ENCODE assay signal across 35 cellular contexts in genomic region chr20:48162621-48163020, GRCh38.
"Had no signal": no experiment of that assay in that cellular context is flagged by ENCODE, and none has a peak within 500 bp of the region (broad histone marks: within the 10 kb centered on the region; RNA-seq: fewer than 3 reads in every experiment).

No MANE protein-coding gene starts in this region.

- H3K36me3 Mint-ChIP-seq: activated CD4-positive, alpha-beta memory T cell treated with anti-CD3 and anti-CD28 coated beads for 36 hours; activated CD8-positive, alpha-beta memory T cell treated with anti-CD3 and anti-CD28 coated beads, Interleukin-2, amount 10 ng/mL, durations not matched to agents 7 days and 5 days; activated naive CD4-positive, alpha-beta T cell treated with anti-CD3 and anti-CD28 coated beads, Interleukin-2, amount 50 U/mL, for 24 hours; activated naive CD8-positive, alpha-beta T cell treated with anti-CD3 and anti-CD28 coated beads for 36 hours; brain; T-cell had no signal

- H3K9me3 ChIP-seq: adrenal gland, breast epithelium, colonic mucosa had no signal

- FAIRE-seq: endometrium, endothelial cell of umbilical vein, frontal cortex had no signal

- H3K27me3 Mint-ChIP-seq: activated naive CD8-positive, alpha-beta T cell treated with anti-CD3 and anti-CD28 coated beads for 36 hours had no signal

- H3K27ac Mint-ChIP-seq: activated CD4-positive, alpha-beta memory T cell treated with anti-CD3 and anti-CD28 coated beads for 36 hours; activated CD4-positive, alpha-beta T cell treated with anti-CD3 and anti-CD28 coated beads for 36 hours; activated CD4-positive, alpha-beta T cell treated with anti-CD3 and anti-CD28 coated beads, Interleukin-2, amount 10 ng/mL, durations not matched to agents 24 days and 14 days; activated CD8-positive, alpha-beta memory T cell treated with anti-CD3 and anti-CD28 coated beads, Interleukin-2, amount 10 ng/mL, durations not matched to agents 7 days and 5 days; activated CD8-positive, alpha-beta T cell treated with anti-CD3 and anti-CD28 coated beads, Interleukin-2, amount 10 ng/mL, durations not matched to agents 7 days and 5 days; activated naive CD4-positive, alpha-beta T cell treated with anti-CD3 and anti-CD28 coated beads for 36 hours; activated naive CD4-positive, alpha-beta T cell treated with anti-CD3 and anti-CD28 coated beads, Interleukin-2, amount 50 U/mL, for 24 hours; activated naive CD8-positive, alpha-beta T cell treated with anti-CD3 and anti-CD28 coated beads for 36 hours; activated naive CD8-positive, alpha-beta T cell treated with anti-CD3 and anti-CD28 coated beads, Interleukin-2, amount 50 U/mL, for 24 hours; activated T-helper 1 cell treated with anti-CD3 and anti-CD28 coated beads, Interleukin-12 subunit alpha, Interleukin-12 subunit beta, Interleukin-2, Interleukin-4 antibody, amounts not matched to agents 30 ng/mL and 10 ng/mL and 1 ng/mL, durations not matched to agents 14 hours and 24 hours and 36 hours; activated T-helper 2 cell treated with anti-CD3 and anti-CD28 coated beads, Interferon-gamma antibody, Interleukin-2, Interleukin-4, amounts not matched to agents 10 μg/mL and 5 μg/mL and 100 μg/mL, durations not matched to agents 14 hours and 24 hours and 36 hours; T-cell; T-helper 1 cell treated with Interleukin-12 subunit alpha and Interleukin-12 subunit beta and Interleukin-4 antibody, amounts not matched to agents 30 μg/mL and 1 μg/mL, for 36 hours; T-helper 2 cell treated with Interferon-gamma antibody and Interleukin-4, amounts not matched to agents 5 μg/mL and 100 μg/mL, for 36 hours had no signal

- H3K27ac ChIP-seq: adrenal gland, breast epithelium, cardiac muscle cell, colonic mucosa had no signal

- H3K27me3 ChIP-seq: cardiac muscle cell, colonic mucosa had no signal

- H3K4me1 Mint-ChIP-seq: activated CD4-positive, alpha-beta T cell treated with anti-CD3 and anti-CD28 coated beads for 36 hours; activated CD4-positive, alpha-beta T cell treated with anti-CD3 and anti-CD28 coated beads, Interleukin-2, amount 10 ng/mL, durations not matched to agents 24 days and 14 days; activated CD8-positive, alpha-beta memory T cell treated with anti-CD3 and anti-CD28 coated beads, Interleukin-2, amount 10 ng/mL, durations not matched to agents 7 days and 5 days; activated naive CD4-positive, alpha-beta T cell treated with anti-CD3 and anti-CD28 coated beads, Interleukin-2, amount 50 U/mL, for 24 hours; activated naive CD8-positive, alpha-beta T cell treated with anti-CD3 and anti-CD28 coated beads for 36 hours; activated naive CD8-positive, alpha-beta T cell treated with anti-CD3 and anti-CD28 coated beads, Interleukin-2, amount 50 U/mL, for 24 hours; T-cell had no signal

- H3K4me1 ChIP-seq: adrenal gland, breast epithelium, colonic mucosa had no signal

- H3K4me3 Mint-ChIP-seq: activated CD4-positive, alpha-beta memory T cell treated with anti-CD3 and anti-CD28 coated beads for 36 hours; activated CD4-positive, alpha-beta T cell treated with anti-CD3 and anti-CD28 coated beads for 36 hours; activated CD4-positive, alpha-beta T cell treated with anti-CD3 and anti-CD28 coated beads, Interleukin-2, amount 10 ng/mL, durations not matched to agents 24 days and 14 days; activated CD8-positive, alpha-beta memory T cell treated with anti-CD3 and anti-CD28 coated beads, Interleukin-2, amount 10 ng/mL, durations not matched to agents 7 days and 5 days; activated CD8-positive, alpha-beta T cell treated with anti-CD3 and anti-CD28 coated beads, Interleukin-2, amount 10 ng/mL, durations not matched to agents 7 days and 5 days; activated naive CD4-positive, alpha-beta T cell treated with anti-CD3 and anti-CD28 coated beads for 36 hours; activated naive CD4-positive, alpha-beta T cell treated with anti-CD3 and anti-CD28 coated beads, Interleukin-2, amount 50 U/mL, for 24 hours; activated naive CD8-positive, alpha-beta T cell treated with anti-CD3 and anti-CD28 coated beads for 36 hours; activated naive CD8-positive, alpha-beta T cell treated with anti-CD3 and anti-CD28 coated beads, Interleukin-2, amount 50 U/mL, for 24 hours; activated T-helper 1 cell treated with anti-CD3 and anti-CD28 coated beads, Interleukin-12 subunit alpha, Interleukin-12 subunit beta, Interleukin-2, Interleukin-4 antibody, amounts not matched to agents 30 ng/mL and 10 ng/mL and 1 ng/mL, durations not matched to agents 14 hours and 24 hours and 36 hours; T-cell; T-helper 1 cell treated with Interleukin-12 subunit alpha and Interleukin-12 subunit beta and Interleukin-4 antibody, amounts not matched to agents 30 μg/mL and 1 μg/mL, for 36 hours; T-helper 2 cell treated with Interferon-gamma antibody and Interleukin-4, amounts not matched to agents 5 μg/mL and 100 μg/mL, for 36 hours had no signal

- H3K9me3 Mint-ChIP-seq: activated CD4-positive, alpha-beta memory T cell treated with anti-CD3 and anti-CD28 coated beads for 36 hours; activated CD4-positive, alpha-beta T cell treated with anti-CD3 and anti-CD28 coated beads, Interleukin-2, amount 10 ng/mL, durations not matched to agents 24 days and 14 days; activated naive CD4-positive, alpha-beta T cell treated with anti-CD3 and anti-CD28 coated beads for 36 hours; activated naive CD4-positive, alpha-beta T cell treated with anti-CD3 and anti-CD28 coated beads, Interleukin-2, amount 50 U/mL, for 24 hours; activated naive CD8-positive, alpha-beta T cell treated with anti-CD3 and anti-CD28 coated beads for 36 hours; activated naive CD8-positive, alpha-beta T cell treated with anti-CD3 and anti-CD28 coated beads, Interleukin-2, amount 50 U/mL, for 24 hours; activated T-helper 1 cell treated with anti-CD3 and anti-CD28 coated beads, Interleukin-12 subunit alpha, Interleukin-12 subunit beta, Interleukin-2, Interleukin-4 antibody, amounts not matched to agents 30 ng/mL and 10 ng/mL and 1 ng/mL, durations not matched to agents 14 hours and 24 hours and 36 hours; activated T-helper 2 cell treated with anti-CD3 and anti-CD28 coated beads, Interferon-gamma antibody, Interleukin-2, Interleukin-4, amounts not matched to agents 10 μg/mL and 5 μg/mL and 100 μg/mL, durations not matched to agents 14 hours and 24 hours and 36 hours; T-cell; T-helper 1 cell treated with Interleukin-12 subunit alpha and Interleukin-12 subunit beta and Interleukin-4 antibody, amounts not matched to agents 30 μg/mL and 1 μg/mL, for 36 hours; T-helper 2 cell treated with Interferon-gamma antibody and Interleukin-4, amounts not matched to agents 5 μg/mL and 100 μg/mL, for 36 hours had no signal

- DNase-seq: activated CD4-positive, alpha-beta memory T cell treated with anti-CD3 and anti-CD28 coated beads for 36 hours; activated CD4-positive, alpha-beta T cell treated with anti-CD3 and anti-CD28 coated beads for 36 hours; activated CD4-positive, alpha-beta T cell treated with anti-CD3 and anti-CD28 coated beads, Interleukin-2, amount 10 ng/mL, durations not matched to agents 24 days and 14 days; activated CD4-positive, CD25-positive, alpha-beta regulatory T cell; activated CD4-positive, CD25-positive, alpha-beta regulatory T cell treated with anti-CD3 and anti-CD28 coated beads, Interleukin-2, amount 50 U/mL, for 72 hours; activated CD8-positive, alpha-beta memory T cell treated with anti-CD3 and anti-CD28 coated beads, Interleukin-2, amount 10 ng/mL, durations not matched to agents 7 days and 5 days; activated CD8-positive, alpha-beta memory T cell treated with anti-CD3 and anti-CD28 coated beads, Interleukin-2, amount 50 U/mL, for 4 hours; activated CD8-positive, alpha-beta T cell treated with anti-CD3 and anti-CD28 coated beads, Interleukin-2, amount 10 ng/mL, durations not matched to agents 7 days and 5 days; activated effector memory CD4-positive, alpha-beta T cell treated with anti-CD3 and anti-CD28 coated beads, Interleukin-2, amount 50 U/mL, for 16 hours; activated naive CD4-positive, alpha-beta T cell treated with anti-CD3 and anti-CD28 coated beads for 36 hours; activated naive CD8-positive, alpha-beta T cell treated with anti-CD3 and anti-CD28 coated beads for 36 hours; activated naive CD8-positive, alpha-beta T cell treated with anti-CD3 and anti-CD28 coated beads, Interleukin-2, amount 50 U/mL, for 24 hours; activated T-cell treated with anti-CD3 and anti-CD28 coated beads, Interleukin-2, amount 50 U/mL, for 1 hour; activated T-cell treated with anti-CD3 and anti-CD28 coated beads, Interleukin-2, amount 50 U/mL, for 48 hours; adrenal gland; amygdala; aorta; central memory CD4-positive, alpha-beta T cell; cerebellar nuclear complex; colonic mucosa; effector CD8-positive, alpha-beta T cell; foreskin fibroblast; head of caudate nucleus; T-cell had no signal

- H3K4me3 ChIP-seq: adrenal gland, breast epithelium, cardiac muscle cell, colonic mucosa had no signal

- H3K36me3 ChIP-seq: adrenal gland, breast epithelium, cardiac muscle cell, colonic mucosa had no signal
